ENCODE assay signal across 16 cellular contexts in the genomic region with DNA sequence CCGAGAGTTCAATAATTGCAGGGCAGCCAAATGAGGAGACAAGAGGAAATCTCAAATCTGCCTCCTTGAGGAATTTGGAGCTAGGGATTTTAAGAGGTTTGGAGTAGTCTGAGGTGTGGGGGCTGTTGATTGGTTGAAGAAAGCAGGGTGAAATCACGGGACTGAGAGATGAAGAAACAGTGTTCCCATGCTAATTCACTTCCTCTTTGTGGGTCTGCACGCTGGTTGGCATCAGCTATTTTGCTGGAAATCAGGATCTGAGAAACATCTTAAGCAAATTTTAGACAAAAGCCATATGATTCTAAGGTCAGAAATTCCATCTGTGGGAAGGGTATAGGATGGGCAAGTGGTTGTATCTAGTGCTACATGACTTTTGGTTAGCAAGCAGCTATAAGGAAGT.
DNase-seq lines count a peak whose midpoint lies in the region; ATAC-seq and TF ChIP-seq lines count a peak whose summit lies in the region.
"Had no signal": no experiment of that assay in that cellular context is flagged by ENCODE, and none has a peak within 500 bp of the region (broad histone marks: within the 10 kb centered on the region; RNA-seq: fewer than 3 reads in every experiment).

No MANE protein-coding gene starts in this region.

- TF ChIP-seq POLR2A in heart left ventricle (IDR thresholded peaks at IDR 0.05), result no peak

- 43 to 62% (median 53%) methylated on average over 3 of the region's 3 CpGs for WGBS in heart left ventricle, 4 donors

- H3K4me1 ChIP-seq in heart left ventricle (peaks cover 0 to 6% (median 0%) of the 10 kb centered on the region in 12 donors), left ventricle myocardium inferior (no peaks in the 10 kb centered on the region)

- H3K9me3 ChIP-seq in heart left ventricle (peaks cover 0 to 5% (median 0%) of the 10 kb centered on the region in 12 donors), left ventricle myocardium inferior (replicated peaks) (peaks cover 3% of the 10 kb centered on the region)

- DNase-seq in heart left ventricle, result peak in 1 of 5 donors; percentile 27
- no peak for DNase-seq in left ventricle myocardium inferior
- peak; percentile 5 for DNase-seq in NOMO-1 treated with dmso at 0.1 percent for 144 hours (lab: John Stamatoyannopoulos, UW; ENCODE audit: unreplicated experiment)
- peak; percentile 7 for DNase-seq in globus pallidus (ENCODE audit: low spot score)
- DNase-seq in AG08396 (ENCODE audit: low spot score), result no peak
- DNase-seq in stimulated activated CD4-positive, alpha-beta T cell treated with anti-CD3 and anti-CD28 coated beads, Interleukin-4, amount 100 ng/mL, for 24 hours, result no peak
- DNase-seq: CD4-positive, CD25-positive, alpha-beta regulatory T cell; GM23248; MM.1S; NCI-H146; NCI-H226; NCI-H526; SHP77 had no signal

- H3K36me3 ChIP-seq in heart left ventricle, result no peaks in the 10 kb centered on the region
- no peaks in the 10 kb centered on the region for H3K36me3 ChIP-seq in left ventricle myocardium inferior

- no peak overlapping the region for H3K4me3 ChIP-seq in heart left ventricle
- no peak overlapping the region for H3K4me3 ChIP-seq in left ventricle myocardium inferior
- H3K4me3 ChIP-seq: GM23248 had no signal

- H3K27ac ChIP-seq in heart left ventricle (no peak overlapping the region), left ventricle myocardium inferior (replicated peaks) (no peak overlapping the region)
- H3K27ac ChIP-seq: GM23248 had no signal

- TF ChIP-seq CTCF in heart left ventricle (IDR thresholded peaks at IDR 0.05), result no peak
- TF ChIP-seq CTCF in left ventricle myocardium inferior (IDR thresholded peaks at IDR 0.05; ENCODE audit: borderline replicate concordance), result no peak

- no peaks in the 10 kb centered on the region for H3K27me3 ChIP-seq in heart left ventricle
- peaks cover 22% of the 10 kb centered on the region for H3K27me3 ChIP-seq in left ventricle myocardium inferior (ENCODE audit: low read depth)

- ATAC-seq in heart left ventricle (peak in 3 of 4 donors; percentile 20 to 64 (median 61)), HG03457 (IDR thresholded peaks at IDR 0.05; ENCODE audit: unreplicated experiment) (no peak), HG02759 (IDR thresholded peaks at IDR 0.05; ENCODE audit: unreplicated experiment) (no peak)
- ATAC-seq: Panc1 had no signal

- intact Hi-C loops in heart left ventricle (cut with DNase I), result no loop called here
- intact Hi-C loops in left ventricle myocardium inferior (cut with micrococcal nuclease), result no loop called here

Comparison
In these comparisons a context has a peak if more than half of its experiments do, and no peak if none do; other contexts are left out.
1. ATAC-seq: peak in heart left ventricle (3 of 4); none in HG03457 (single experiment) and HG02759 (single experiment).
2. DNase-seq: peak in NOMO-1 treated with dmso at 0.1 percent for 144 hours (single experiment) and globus pallidus (single experiment); none in left ventricle myocardium inferior (single experiment), AG08396 (single experiment) and stimulated activated CD4-positive, alpha-beta T cell treated with anti-CD3 and anti-CD28 coated beads, Interleukin-4, amount 100 ng/mL, for 24 hours (single experiment).